In genomic region chr17:65235284-65235683, GRCh38 we compare ENCODE assay signal across 17 cellular contexts.
"Had no signal": no experiment of that assay in that cellular context is flagged by ENCODE, and none has a peak within 500 bp of the region (broad histone marks: within the 10 kb centered on the region; RNA-seq: fewer than 3 reads in every experiment).

No MANE protein-coding gene starts in this region.

- ATAC-seq: activated naive CD4-positive, alpha-beta T cell treated with anti-CD3 and anti-CD28 coated beads, Interleukin-2, amount 50 U/mL, for 72 hours; left lobe of liver; stimulated activated memory B cell treated with anti-CD40 and anti-IgM and Interleukin-4, amounts not matched to agents 10 μg/mL and 1 μg/mL and 100 μg/mL, for 72 hours had no signal

- H3K36me3 ChIP-seq: adrenal gland, esophagus squamous epithelium, sigmoid colon, thyroid gland had no signal

- H3K27me3 ChIP-seq: adrenal gland, sigmoid colon, thyroid gland had no signal

- H3K36me3 Mint-ChIP-seq: activated naive CD4-positive, alpha-beta T cell treated with anti-CD3 and anti-CD28 coated beads, Interleukin-2, amount 50 U/mL, for 72 hours; stimulated activated memory B cell treated with anti-CD40 and anti-IgM and Interleukin-4, amounts not matched to agents 10 μg/mL and 1 μg/mL and 100 μg/mL, for 72 hours had no signal

- H3K4me3 ChIP-seq: adrenal gland, esophagus squamous epithelium, lung, sigmoid colon, thyroid gland had no signal

- H3K4me1 ChIP-seq: adrenal gland, esophagus squamous epithelium, sigmoid colon, thyroid gland had no signal

- H3K27ac Mint-ChIP-seq: activated naive CD4-positive, alpha-beta T cell treated with anti-CD3 and anti-CD28 coated beads, Interleukin-2, amount 50 U/mL, for 72 hours; stimulated activated memory B cell treated with anti-CD40 and anti-IgM and Interleukin-4, amounts not matched to agents 10 μg/mL and 1 μg/mL and 100 μg/mL, for 72 hours had no signal

- H3K9me3 Mint-ChIP-seq: activated naive CD4-positive, alpha-beta T cell treated with anti-CD3 and anti-CD28 coated beads, Interleukin-2, amount 50 U/mL, for 72 hours had no signal

- H3K9me3 ChIP-seq: adrenal gland, esophagus squamous epithelium, thyroid gland had no signal

- H3K27ac ChIP-seq: adrenal gland, esophagus squamous epithelium, sigmoid colon, thyroid gland had no signal

- H3K4me3 Mint-ChIP-seq: stimulated activated memory B cell treated with anti-CD40 and anti-IgM and Interleukin-4, amounts not matched to agents 10 μg/mL and 1 μg/mL and 100 μg/mL, for 72 hours had no signal

- FAIRE-seq: kidney had no signal

- H3K4me1 Mint-ChIP-seq: stimulated activated memory B cell treated with anti-CD40 and anti-IgM and Interleukin-4, amounts not matched to agents 10 μg/mL and 1 μg/mL and 100 μg/mL, for 72 hours had no signal

- DNase-seq: activated gamma-delta T cell treated with Interleukin-2 at 50 U/mL for 16 hours; activated T-cell treated with anti-CD3 and anti-CD28 coated beads, Interleukin-2, amount 50 U/mL, for 48 hours; dermis blood vessel endothelial cell; effector memory CD4-positive, alpha-beta T cell; esophagus squamous epithelium; kidney; midbrain; occipital lobe; posterior cingulate gyrus; sigmoid colon; stimulated activated CD4-positive, alpha-beta T cell treated with anti-CD3 and anti-CD28 coated beads, Interleukin-4, amount 100 ng/mL, for 24 hours; thyroid gland had no signal
